In the genomic region with DNA sequence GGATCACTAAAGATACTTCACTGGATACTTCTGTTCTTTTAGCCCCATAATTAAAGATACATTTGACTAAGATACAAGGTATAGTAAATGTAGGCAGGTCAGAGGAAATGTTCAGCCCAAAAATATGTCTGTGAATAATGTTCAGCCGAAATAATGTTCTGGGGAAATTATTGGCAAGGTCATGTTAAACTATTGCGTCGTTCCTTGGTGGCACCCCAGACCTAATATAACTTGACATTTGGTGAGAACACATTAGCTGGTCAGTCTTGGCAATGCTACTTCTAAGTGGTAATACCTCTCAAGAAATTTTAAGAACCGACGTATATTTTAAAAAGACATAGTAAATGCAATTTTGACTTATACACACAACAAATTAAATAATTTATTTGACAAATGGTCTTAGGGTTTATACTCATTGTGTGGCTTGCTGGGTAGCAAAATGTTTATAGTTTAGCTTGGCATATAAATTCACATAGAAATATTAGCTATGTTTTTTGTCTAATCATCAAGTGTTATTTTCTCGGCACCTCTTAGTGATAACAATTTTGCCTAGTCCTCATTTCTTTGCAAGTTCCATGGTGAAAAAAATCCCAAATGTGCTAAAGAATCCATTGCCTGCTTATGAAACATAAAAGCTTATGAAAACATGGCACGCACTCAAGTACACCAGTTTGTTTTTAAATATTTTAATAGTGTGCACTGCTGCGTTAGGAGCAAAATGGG, we compare ENCODE assay signal across 26 cellular contexts.
DNase-seq lines count a peak whose midpoint lies in the region; ATAC-seq, FAIRE-seq and TF ChIP-seq lines count a peak whose summit lies in the region.
"Had no signal": no experiment of that assay in that cellular context is flagged by ENCODE, and none has a peak within 500 bp of the region (broad histone marks: within the 10 kb centered on the region; RNA-seq: fewer than 3 reads in every experiment).

No MANE protein-coding gene starts in this region.

- H3K9me3 ChIP-seq in HEK293 (ENCODE audit: control insufficient read depth, insufficient read depth, low read depth, low read length) (no peaks in the 10 kb centered on the region), K562 (replicated peaks; ENCODE audit: control insufficient read depth, insufficient read depth, low read depth, low read length) (no peaks in the 10 kb centered on the region), kidney (ENCODE audit: control insufficient read depth in 1 of 2, low read length in 2 of 2) (no peaks in the 10 kb centered on the region), stomach (no peaks in the 10 kb centered on the region)

- intact Hi-C loops in K562 (cut with micrococcal nuclease) (loop anchor here (5.0 kb wide), 1 partner anchor 70 kb away; no protein-coding TSS in a partner anchor), kidney (cut with DNase I) (no loop called here), stomach (cut with DNase I; ENCODE audit: low total_unique reads) (no loop called here)

- in situ Hi-C loops in K562 (cut with MboI) = loop anchor here (5.0 kb wide), 1 partner anchor 90 kb away; no protein-coding TSS in a partner anchor

- TF ChIP-seq EP300 in K562 (IDR thresholded peaks at IDR 0.05; ENCODE audit: low read length) = no peak
- no peak for TF ChIP-seq EP300 in stomach (IDR thresholded peaks at IDR 0.05)

- no peaks in the 10 kb centered on the region for H3K9me1 ChIP-seq in K562 (ENCODE audit: control insufficient read depth, insufficient read depth, low read length)

- FAIRE-seq in K562 (lab: Jason Lieb, UNC) = no peak
- no peak for FAIRE-seq in kidney (lab: Jason Lieb, UNC)
- FAIRE-seq: keratinocyte, RCC 7860 had no signal

- H3K27me3 Mint-ChIP-seq in activated naive CD8-positive, alpha-beta T cell treated with anti-CD3 and anti-CD28 coated beads for 36 hours = peaks cover 31% of the 10 kb centered on the region

- TF ChIP-seq POLR2A in K562 (conservative IDR thresholded peaks at IDR 0.05) = no peak
- TF ChIP-seq POLR2A in stomach (IDR thresholded peaks at IDR 0.05) = no peak

- H3K9ac ChIP-seq in K562 (ENCODE audit: insufficient read depth in 1 of 2, low read depth in 2 of 2, low read length in 2 of 2) (peak overlapping the region in 1 of 2 experiments; percentile 50; a peak in 3 of 4 replicates), kidney (ENCODE audit: low read length in 2 of 2) (peak overlapping the region; percentile 17 to 48)
- H3K9ac ChIP-seq: KMS-11 had no signal

- no peaks in the 10 kb centered on the region for H3K4me1 Mint-ChIP-seq in activated naive CD8-positive, alpha-beta T cell treated with anti-CD3 and anti-CD28 coated beads for 36 hours
- H3K4me1 Mint-ChIP-seq: activated CD4-positive, alpha-beta T cell treated with anti-CD3 and anti-CD28 coated beads for 36 hours had no signal

- POLR2A ChIA-PET in HEK293 (lab: Yijun Ruan, JAX) (no interaction called here), K562 (lab: Yijun Ruan, JAX) (interaction anchor here (0.6 to 1.0 kb wide), 2 partner anchors 66 to 353 kb away, joined by 3 read pairs; no protein-coding TSS in a partner anchor)

- H3K4me3 ChIP-seq in HEK293 (ENCODE audit: low read depth, low read length) (no peak overlapping the region), K562 (no peak overlapping the region), kidney (ENCODE audit: low read length in 2 of 2) (peak overlapping the region; percentile 39 to 48), stomach (peak overlapping the region in 1 of 4 donors; percentile 17)
- H3K4me3 ChIP-seq: coronary artery had no signal

- no peaks in the 10 kb centered on the region for H3K9me3 Mint-ChIP-seq in activated naive CD8-positive, alpha-beta T cell treated with anti-CD3 and anti-CD28 coated beads for 36 hours
- H3K9me3 Mint-ChIP-seq: activated naive CD4-positive, alpha-beta T cell treated with anti-CD3 and anti-CD28 coated beads, Interleukin-2, amount 50 U/mL, for 24 hours; activated T-helper 2 cell treated with anti-CD3 and anti-CD28 coated beads, Interferon-gamma antibody, Interleukin-2, Interleukin-4, amounts not matched to agents 10 μg/mL and 5 μg/mL and 100 μg/mL, durations not matched to agents 14 hours and 24 hours and 36 hours; natural killer cell treated with Interleukin-12 subunit alpha and Interleukin-12 subunit beta and Interleukin-15 and Interleukin-18, amount 100 ng/mL, for 72 hours; type B pancreatic cell had no signal

- peak overlapping the region; percentile 69 for H3K4me2 ChIP-seq in K562 (ENCODE audit: insufficient read depth, low read length)
- H3K4me2 ChIP-seq: KMS-11 had no signal

- no peak overlapping the region for H3K4me3 Mint-ChIP-seq in activated naive CD8-positive, alpha-beta T cell treated with anti-CD3 and anti-CD28 coated beads for 36 hours
- H3K4me3 Mint-ChIP-seq: activated CD4-positive, alpha-beta T cell treated with anti-CD3 and anti-CD28 coated beads for 36 hours; activated naive CD4-positive, alpha-beta T cell treated with anti-CD3 and anti-CD28 coated beads, Interleukin-2, amount 50 U/mL, for 24 hours; CD4-positive, CD25-positive, alpha-beta regulatory T cell; natural killer cell treated with Interleukin-12 subunit alpha and Interleukin-12 subunit beta and Interleukin-15 and Interleukin-18, amount 100 ng/mL, for 72 hours; type B pancreatic cell had no signal

- no peak for TF ChIP-seq CTCF in HEK293 (tag by site-specific recombination; IDR thresholded peaks at IDR 0.05)
- no peak for TF ChIP-seq CTCF in K562 (IDR thresholded peaks at IDR 0.05 in 2 of 3, conservative IDR thresholded peaks at IDR 0.05 in 1 of 3; ENCODE audit: insufficient read depth in 2 of 3, low read depth in 1 of 3, low read length in 3 of 3)
- no peak for TF ChIP-seq CTCF in kidney (IDR thresholded peaks at IDR 0.05; ENCODE audit: borderline replicate concordance, extremely low read depth, insufficient read depth)
- no peak for TF ChIP-seq CTCF in stomach (IDR thresholded peaks at IDR 0.05)

- no peak overlapping the region for H3K27ac Mint-ChIP-seq in activated naive CD8-positive, alpha-beta T cell treated with anti-CD3 and anti-CD28 coated beads for 36 hours
- H3K27ac Mint-ChIP-seq: activated CD4-positive, alpha-beta T cell treated with anti-CD3 and anti-CD28 coated beads for 36 hours; activated naive CD4-positive, alpha-beta T cell treated with anti-CD3 and anti-CD28 coated beads, Interleukin-2, amount 50 U/mL, for 24 hours; activated T-helper 2 cell treated with anti-CD3 and anti-CD28 coated beads, Interferon-gamma antibody, Interleukin-2, Interleukin-4, amounts not matched to agents 10 μg/mL and 5 μg/mL and 100 μg/mL, durations not matched to agents 14 hours and 24 hours and 36 hours; CD4-positive, CD25-positive, alpha-beta regulatory T cell; natural killer cell treated with Interleukin-12 subunit alpha and Interleukin-12 subunit beta and Interleukin-15 and Interleukin-18, amount 100 ng/mL, for 72 hours had no signal

- H4K20me1 ChIP-seq in K562 (replicated peaks; ENCODE audit: control insufficient read depth, insufficient read depth, low read length) = no peaks in the 10 kb centered on the region

- no peak; the same call in 2 of the 3 replicates for ATAC-seq in K562
- ATAC-seq in stimulated activated naive CD8-positive, alpha-beta T cell treated with anti-CD3 and anti-CD28 coated beads, Interleukin-15, Interleukin-2, amounts not matched to agents 100 U/mL and 50 U/mL, for 24 hours = no peak
- ATAC-seq: activated CD4-positive, alpha-beta T cell treated with anti-CD3 and anti-CD28 coated beads for 36 hours; natural killer cell treated with Interleukin-12 subunit alpha and Interleukin-12 subunit beta and Interleukin-15 and Interleukin-18, amount 100 ng/mL, for 72 hours had no signal

- H3K36me3 ChIP-seq in HEK293 (ENCODE audit: control insufficient read depth in 2 of 2, insufficient read depth in 1 of 2, low read length in 2 of 2) = no peaks in the 10 kb centered on the region
- H3K36me3 ChIP-seq in K562 (ENCODE audit: control insufficient read depth, insufficient read depth, low read length) = peaks cover 5% of the 10 kb centered on the region; the same call in 1 of the 3 replicates
- H3K36me3 ChIP-seq in kidney (ENCODE audit: control insufficient read depth in 1 of 2, insufficient read depth in 2 of 2, low read length in 2 of 2) = peaks cover 0 to 4% of the 10 kb centered on the region in 2 donors
- no peaks in the 10 kb centered on the region for H3K36me3 ChIP-seq in stomach

- BruUV-seq in K562 (replicated peaks; lab: Mats Ljungman, UMichigan) = no TSS peak

- WGBS in K562 (ENCODE audit: insufficient coverage, low coverage, missing lambda C conversion rate) = 44% methylated on average over 8 of the region's 8 CpGs
- 42 to 74% (median 64%) methylated on average over 8 of the region's 8 CpGs for WGBS in stomach, 5 donors

- peak overlapping the region; percentile 77 for H2AFZ ChIP-seq in K562 (ENCODE audit: low read depth, low read length)

- no peak for TF ChIP-seq RAD21 in K562 (CRISPR knock-in tag; conservative IDR thresholded peaks at IDR 0.05 in 1 of 2, IDR thresholded peaks at IDR 0.05 in 1 of 2)

- no peaks in the 10 kb centered on the region for H3K79me2 ChIP-seq in K562 (ENCODE audit: control insufficient read depth, insufficient read depth, low read length)

- CTCF ChIA-PET in HEK293 (lab: Yijun Ruan, JAX) (no interaction called here), K562 (lab: Yijun Ruan, JAX; ENCODE audit: low intra/inter-chr PET ratio) (interaction anchor here (0.6 to 1.1 kb wide), 2 partner anchors 116 to 312 kb away, joined by 3 to 4 read pairs; no protein-coding TSS in a partner anchor)

- H3K4me1 ChIP-seq in HEK293 (ENCODE audit: control insufficient read depth, insufficient read depth, low read length) (peaks cover 4% of the 10 kb centered on the region), K562 (replicated peaks in 1 of 2; ENCODE audit: control insufficient read depth in 2 of 2, insufficient read depth in 2 of 2, low read length in 2 of 2) (peaks cover 0 to 16% of the 10 kb centered on the region in 2 experiments; a peak in 2 of 5 replicates), kidney (ENCODE audit: control insufficient read depth in 1 of 2, insufficient read depth in 1 of 2, low read depth in 1 of 2, low read length in 2 of 2) (peaks cover under 1 to 3% of the 10 kb centered on the region in 2 donors), stomach (peaks cover 0 to 9% (median 7%) of the 10 kb centered on the region in 4 donors)

- H3K27me3 ChIP-seq in K562 (ENCODE audit: control insufficient read depth in 2 of 2, insufficient read depth in 2 of 2, low read length in 2 of 2) (no peaks in the 10 kb centered on the region), stomach (peaks cover 0 to 11% (median 0%) of the 10 kb centered on the region in 3 donors)

- no peak overlapping the region for H3K27ac ChIP-seq in HEK293 (ENCODE audit: extremely low read depth, low read depth, low read length)
- peak overlapping the region; percentile 54; the same call in 2 of the 3 replicates for H3K27ac ChIP-seq in K562 (ENCODE audit: extremely low read depth, low read depth, low read length)
- H3K27ac ChIP-seq in kidney (ENCODE audit: low read depth in 2 of 2, low read length in 2 of 2) = peak overlapping the region; percentile 75 to 86
- peak overlapping the region in 4 of 5 donors; percentile 36 to 82 (median 70) for H3K27ac ChIP-seq in stomach
- H3K27ac ChIP-seq: coronary artery, KMS-11 had no signal

- DNase-seq in K562 (ENCODE audit: extremely low read depth in 1 of 4, low spot score in 3 of 4) (no peak), kidney (no peak), stomach (no peak), islet precursor cell (no peak), SKM-1 treated with dmso at 0.1 percent for 144 hours (lab: John Stamatoyannopoulos, UW; ENCODE audit: unreplicated experiment) (no peak)
- DNase-seq in activated naive CD8-positive, alpha-beta T cell treated with anti-CD3 and anti-CD28 coated beads for 36 hours = no peak
- DNase-seq in stimulated activated naive CD8-positive, alpha-beta T cell treated with anti-CD3 and anti-CD28 coated beads, Interleukin-15, Interleukin-2, amounts not matched to agents 100 U/mL and 50 U/mL, for 24 hours = no peak
- DNase-seq: activated CD4-positive, alpha-beta T cell treated with anti-CD3 and anti-CD28 coated beads for 36 hours; activated T-cell treated with anti-CD3 and anti-CD28 coated beads for 4 hours; amygdala; CD4-positive, CD25-positive, alpha-beta regulatory T cell; effector memory CD4-positive, alpha-beta T cell; head of caudate nucleus; SIG-M5; stimulated activated CD4-positive, alpha-beta T cell treated with anti-CD3 and anti-CD28 coated beads, Interleukin-15, amount 100 ng/mL, for 24 hours; stimulated activated CD4-positive, alpha-beta T cell treated with anti-CD3 and anti-CD28 coated beads, Interleukin-4, amount 100 ng/mL, for 4 hours; SW 1271 had no signal

- H3K36me3 Mint-ChIP-seq in activated naive CD8-positive, alpha-beta T cell treated with anti-CD3 and anti-CD28 coated beads for 36 hours = no peaks in the 10 kb centered on the region
- H3K36me3 Mint-ChIP-seq: activated naive CD4-positive, alpha-beta T cell treated with anti-CD3 and anti-CD28 coated beads, Interleukin-2, amount 50 U/mL, for 24 hours; CD4-positive, CD25-positive, alpha-beta regulatory T cell; natural killer cell treated with Interleukin-12 subunit alpha and Interleukin-12 subunit beta and Interleukin-15 and Interleukin-18, amount 100 ng/mL, for 72 hours had no signal

Comparison
In these comparisons a context has a peak if more than half of its experiments do, and no peak if none do; other contexts are left out.
1. H3K4me3 ChIP-seq: peak in kidney (2 of 2); none in HEK293 (single experiment) and K562 (single experiment).